Comparison of ENCODE assay signal across 18 cellular contexts in the genomic region with DNA sequence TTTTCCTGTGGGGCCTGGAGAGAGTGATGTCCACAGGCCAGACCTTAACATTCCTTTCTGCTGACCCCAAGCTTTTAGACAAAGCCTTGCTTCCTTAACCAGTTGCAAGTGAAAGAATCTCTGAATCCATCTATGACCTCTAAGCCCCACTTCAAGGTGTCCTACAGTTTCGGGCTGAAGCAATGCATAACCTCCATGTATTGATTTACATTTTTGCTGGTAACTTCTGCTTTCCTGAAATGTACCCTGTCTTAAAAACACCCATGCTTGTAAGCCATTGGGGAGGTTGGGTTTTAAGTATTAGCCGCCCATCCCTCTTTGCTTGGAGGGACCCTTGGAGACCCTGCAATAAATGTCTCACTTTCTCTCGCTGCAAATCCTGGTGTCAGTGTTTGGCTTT.
"Had no signal": no experiment of that assay in that cellular context is flagged by ENCODE, and none has a peak within 500 bp of the region (broad histone marks: within the 10 kb centered on the region; RNA-seq: fewer than 3 reads in every experiment).

No MANE protein-coding gene starts in this region.

- ATAC-seq: foreskin keratinocyte, left cardiac atrium, lower lobe of right lung had no signal

- H3K4me3 ChIP-seq: left ventricle myocardium inferior, lower lobe of right lung, right atrium auricular region, smooth muscle cell had no signal

- DNase-seq: endodermal cell; erythroblast; foreskin keratinocyte; immature natural killer cell; left cardiac atrium; left ventricle myocardium inferior; lower lobe of right lung; mesenchymal stem cell; midbrain; posterior cingulate gyrus; stimulated activated CD4-positive, alpha-beta T cell treated with anti-CD3 and anti-CD28 coated beads, Interleukin-2, amount 100 ng/mL, for 48 hours; stimulated activated naive CD4-positive, alpha-beta T cell treated with Interleukin-2 at 50 U/mL for 16 hours; trophoblast cell had no signal

- H3K36me3 Mint-ChIP-seq: immature natural killer cell had no signal

- H3K36me3 ChIP-seq: left ventricle myocardium inferior, lower lobe of right lung, right atrium auricular region had no signal

- H3K27ac ChIP-seq: foreskin keratinocyte, left ventricle myocardium inferior, lower lobe of right lung, right atrium auricular region had no signal

- H3K9me3 ChIP-seq: lower lobe of right lung, right atrium auricular region had no signal

- H3K4me2 ChIP-seq: smooth muscle cell had no signal

- FAIRE-seq: endothelial cell of umbilical vein, keratinocyte, urothelium cell line had no signal

- H3K9me3 Mint-ChIP-seq: endodermal cell had no signal

- H3K4me3 Mint-ChIP-seq: endodermal cell, immature natural killer cell had no signal

- H3K4me1 ChIP-seq: foreskin keratinocyte, left ventricle myocardium inferior, lower lobe of right lung, right atrium auricular region had no signal

- H3K27me3 ChIP-seq: foreskin keratinocyte, right atrium auricular region had no signal

- H3K27ac Mint-ChIP-seq: endodermal cell had no signal
